In the genomic region with DNA sequence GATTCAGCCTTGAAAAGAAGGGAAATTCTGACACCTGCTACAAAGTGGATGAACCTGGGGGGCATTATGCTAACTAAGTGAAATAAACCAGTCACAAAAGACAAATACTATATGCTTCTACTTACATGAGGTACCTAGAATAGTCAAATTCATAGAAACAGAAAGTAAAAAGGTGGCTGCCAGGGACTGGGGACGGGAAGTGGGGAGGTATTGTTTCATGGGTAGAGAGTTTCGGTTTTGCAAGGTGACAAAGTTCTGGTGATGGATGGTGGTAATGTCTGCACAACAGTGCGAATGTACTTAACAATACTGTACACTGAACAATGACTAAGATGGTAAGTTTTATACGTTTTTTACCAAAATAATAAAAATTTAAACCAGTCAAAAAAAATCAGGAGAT, we compare ENCODE assay signal across 8 cellular contexts. TPM values are rescaled to one million over a fixed set of nuclear protein-coding genes. Genes with fewer than 3 reads are reported as not detected.
A peak's percentile ranks its signal among the peaks of the same experiment; 100 is the strongest.
DNase-seq lines count a peak whose midpoint lies in the region; ATAC-seq and TF ChIP-seq lines count a peak whose summit lies in the region.

No MANE protein-coding gene starts in this region.

- H3K27ac Mint-ChIP-seq in activated CD4-positive, alpha-beta memory T cell treated with anti-CD3 and anti-CD28 coated beads for 36 hours: peak overlapping the region; percentile 82

- H3K27me3 ChIP-seq in right lobe of liver (no peaks in the 10 kb centered on the region), tibial artery (no peaks in the 10 kb centered on the region)

- no peaks in the 10 kb centered on the region for H3K27me3 Mint-ChIP-seq in activated CD4-positive, alpha-beta memory T cell treated with anti-CD3 and anti-CD28 coated beads for 36 hours

- 4% methylated on average over 4 of the region's 4 CpGs for WGBS in right lobe of liver (ENCODE audit: insufficient coverage, low coverage, low lambda C conversion rate, missing lambda C conversion rate)

- H3K36me3 ChIP-seq in right lobe of liver (no peaks in the 10 kb centered on the region), tibial artery (no peaks in the 10 kb centered on the region)

- peak overlapping the region; percentile 60 for H3K4me3 Mint-ChIP-seq in activated CD4-positive, alpha-beta memory T cell treated with anti-CD3 and anti-CD28 coated beads for 36 hours

- no peak for TF ChIP-seq CTCF in right lobe of liver (IDR thresholded peaks at IDR 0.05)
- TF ChIP-seq CTCF in tibial artery (IDR thresholded peaks at IDR 0.05): no peak

- peaks cover 13% of the 10 kb centered on the region for H3K36me3 Mint-ChIP-seq in activated CD4-positive, alpha-beta memory T cell treated with anti-CD3 and anti-CD28 coated beads for 36 hours

- peak; percentile 59 for DNase-seq in activated gamma-delta T cell treated with Interleukin-2 at 50 U/mL for 16 hours
- no peak for DNase-seq in activated gamma-delta T cell (lab: John Stamatoyannopoulos, UW)
- DNase-seq in activated CD4-positive, alpha-beta memory T cell treated with anti-CD3 and anti-CD28 coated beads for 36 hours: peak; percentile 85
- DNase-seq in right lobe of liver: peak in 1 of 3 donors; percentile 19
- no peak for DNase-seq in tibial artery
- DNase-seq in AG08395 (ENCODE audit: low spot score): no peak
- no peak for DNase-seq in medulla oblongata (ENCODE audit: extremely low spot score)

- peaks cover 72% of the 10 kb centered on the region for H3K4me1 Mint-ChIP-seq in activated CD4-positive, alpha-beta memory T cell treated with anti-CD3 and anti-CD28 coated beads for 36 hours (ENCODE audit: low read depth)

- POLR2A ChIA-PET in activated CD4-positive, alpha-beta memory T cell treated with anti-CD3 and anti-CD28 coated beads for 36 hours (lab: Charles Lee): interaction anchor here (1.0 kb wide), 1 partner anchor 203 kb away, joined by 4 read pairs; a partner anchor contains a TSS

- no peaks in the 10 kb centered on the region for H3K9me3 Mint-ChIP-seq in activated CD4-positive, alpha-beta memory T cell treated with anti-CD3 and anti-CD28 coated beads for 36 hours

- H3K4me1 ChIP-seq in right lobe of liver (peaks cover 0 to 51% (median 17%) of the 10 kb centered on the region in 4 donors), tibial artery (peaks cover 0 to 63% (median 44%) of the 10 kb centered on the region in 4 donors)

- intact Hi-C loops in activated CD4-positive, alpha-beta memory T cell treated with anti-CD3 and anti-CD28 coated beads for 36 hours (cut with micrococcal nuclease): loop anchor here (1.0 to 10.0 kb wide), 8 partner anchors 22 to 307 kb away; no protein-coding TSS in a partner anchor
- intact Hi-C loops in right lobe of liver (cut with DNase I) (no loop called here), tibial artery (cut with DNase I; ENCODE audit: low total_unique reads) (no loop called here)

- H3K9me3 ChIP-seq in right lobe of liver (no peaks in the 10 kb centered on the region), tibial artery (no peaks in the 10 kb centered on the region)

- H3K27ac ChIP-seq in right lobe of liver: peak overlapping the region in 2 of 3 donors; percentile 56 to 98
- peak overlapping the region; percentile 98 for H3K27ac ChIP-seq in tibial artery

- ATAC-seq in HG03354 (IDR thresholded peaks at IDR 0.05; ENCODE audit: poor library complexity, severe bottlenecking, unreplicated experiment) (peak; percentile 67), right lobe of liver (peak in 1 of 4 donors; percentile 28)

- H3K4me3 ChIP-seq in right lobe of liver (no peak overlapping the region), tibial artery (no peak overlapping the region)

- CTCF ChIA-PET in activated CD4-positive, alpha-beta memory T cell treated with anti-CD3 and anti-CD28 coated beads for 36 hours (lab: Charles Lee): no interaction called here

- TF ChIP-seq POLR2A in right lobe of liver (IDR thresholded peaks at IDR 0.05): no peak

RNA-seq across cellular contexts. Expression of a gene that starts 4.8 kb away (rescaled TPM):
- total RNA-seq in activated CD4-positive, alpha-beta memory T cell treated with anti-CD3 and anti-CD28 coated beads for 36 hours: 100 to 1,000 TPM; 170 to 175 TPM
- 100 to 1,000 TPM; 115 to 371 (median 261) TPM for total RNA-seq in right lobe of liver

Comparison
In these comparisons a context has a peak if more than half of its experiments do, and no peak if none do; other contexts are left out.
1. DNase-seq: peak in activated gamma-delta T cell treated with Interleukin-2 at 50 U/mL for 16 hours (single experiment) and activated CD4-positive, alpha-beta memory T cell treated with anti-CD3 and anti-CD28 coated beads for 36 hours (single experiment); none in activated gamma-delta T cell (single experiment), tibial artery (0 of 2), AG08395 (single experiment) and medulla oblongata (single experiment).